In the genomic region with DNA sequence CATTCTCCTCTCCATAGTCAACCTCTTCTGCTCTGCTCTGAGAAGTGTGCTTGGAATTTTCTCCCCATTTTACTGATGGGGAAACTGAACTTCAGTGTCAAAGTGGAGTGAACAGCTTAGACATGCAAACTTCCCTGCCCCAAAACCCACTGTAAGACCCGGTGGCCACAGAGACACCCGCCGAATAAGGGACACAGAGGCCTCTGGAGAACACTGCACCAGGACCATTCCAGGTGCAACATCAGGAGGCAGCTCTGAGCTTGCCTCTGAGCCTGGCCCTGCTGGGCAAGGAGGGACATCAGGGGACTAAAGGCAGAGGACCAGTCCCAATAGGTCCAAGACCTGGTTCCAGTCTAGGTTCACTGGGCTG, we compare ENCODE assay signal across 8 cellular contexts. TPM values are rescaled to one million over a fixed set of nuclear protein-coding genes. Genes with fewer than 3 reads are reported as not detected.
DNase-seq lines count a peak whose midpoint lies in the region; ATAC-seq and TF ChIP-seq lines count a peak whose summit lies in the region.

No MANE protein-coding gene starts in this region.

- H3K9ac ChIP-seq in mucosa of rectum (ENCODE audit: low read depth in 1 of 2, low read length in 2 of 2): peak overlapping the region; percentile 71 to 75

- H3K36me3 ChIP-seq in mucosa of rectum (ENCODE audit: control insufficient read depth in 2 of 2, insufficient read depth in 2 of 2, low read length in 2 of 2) (no peaks in the 10 kb centered on the region), uterus (no peaks in the 10 kb centered on the region)

- no peak for DNase-seq in activated naive CD4-positive, alpha-beta T cell treated with anti-CD3 and anti-CD28 coated beads, Interleukin-2, amount 10 ng/mL, durations not matched to agents 7 days and 5 days
- DNase-seq in activated naive CD4-positive, alpha-beta T cell treated with Interleukin-2 at 50 U/mL for 16 hours: no peak
- DNase-seq in central memory CD8-positive, alpha-beta T cell (ENCODE audit: low spot score in 2 of 2): no peak
- DNase-seq in uterus (no peak), A172 (ENCODE audit: low spot score) (no peak), NCI-H69 (lab: John Stamatoyannopoulos, UW) (no peak), NCI-H526 (lab: John Stamatoyannopoulos, UW) (no peak)

- no peak for TF ChIP-seq POLR2A in uterus (IDR thresholded peaks at IDR 0.05)

- peaks cover 54% of the 10 kb centered on the region for H3K36me3 Mint-ChIP-seq in activated naive CD4-positive, alpha-beta T cell treated with anti-CD3 and anti-CD28 coated beads, Interleukin-2, amount 10 ng/mL, durations not matched to agents 7 days and 5 days
- H3K36me3 Mint-ChIP-seq in central memory CD8-positive, alpha-beta T cell (ENCODE audit: insufficient read depth): peaks cover 12% of the 10 kb centered on the region

- intact Hi-C loops in uterus (cut with DNase I; ENCODE audit: low total_unique reads): no loop called here

- H3K4me3 ChIP-seq in mucosa of rectum (ENCODE audit: low read length in 2 of 2): peak overlapping the region; percentile 64 to 74
- H3K4me3 ChIP-seq in uterus: peak overlapping the region; percentile 79 to 84

- peak overlapping the region; percentile 86 to 98 for H3K27ac ChIP-seq in mucosa of rectum (ENCODE audit: low read depth in 2 of 2, low read length in 2 of 2)
- peak overlapping the region; percentile 98 to 99 for H3K27ac ChIP-seq in uterus

- TF ChIP-seq CTCF in uterus (IDR thresholded peaks at IDR 0.05): no peak

- no peaks in the 10 kb centered on the region for H3K27me3 Mint-ChIP-seq in activated naive CD4-positive, alpha-beta T cell treated with anti-CD3 and anti-CD28 coated beads, Interleukin-2, amount 10 ng/mL, durations not matched to agents 7 days and 5 days
- no peaks in the 10 kb centered on the region for H3K27me3 Mint-ChIP-seq in central memory CD8-positive, alpha-beta T cell

- H3K9me3 ChIP-seq in mucosa of rectum (ENCODE audit: control insufficient read depth in 2 of 2, low read length in 2 of 2) (no peaks in the 10 kb centered on the region), uterus (no peaks in the 10 kb centered on the region)

- no peaks in the 10 kb centered on the region for H3K9me3 Mint-ChIP-seq in activated naive CD4-positive, alpha-beta T cell treated with anti-CD3 and anti-CD28 coated beads, Interleukin-2, amount 10 ng/mL, durations not matched to agents 7 days and 5 days
- no peaks in the 10 kb centered on the region for H3K9me3 Mint-ChIP-seq in central memory CD8-positive, alpha-beta T cell

- H3K4me1 ChIP-seq in mucosa of rectum (ENCODE audit: control insufficient read depth in 2 of 2, insufficient read depth in 2 of 2, low read length in 2 of 2) (peaks cover 46 to 59% of the 10 kb centered on the region in 2 donors), uterus (peaks cover 19 to 41% of the 10 kb centered on the region in 2 donors)

- H3K27me3 ChIP-seq in mucosa of rectum (ENCODE audit: control insufficient read depth in 2 of 2, insufficient read depth in 2 of 2, low read length in 2 of 2) (no peaks in the 10 kb centered on the region), uterus (no peaks in the 10 kb centered on the region)

- peak overlapping the region; percentile 94 for H3K4me3 Mint-ChIP-seq in activated naive CD4-positive, alpha-beta T cell treated with anti-CD3 and anti-CD28 coated beads, Interleukin-2, amount 10 ng/mL, durations not matched to agents 7 days and 5 days
- peak overlapping the region; percentile 97 for H3K4me3 Mint-ChIP-seq in central memory CD8-positive, alpha-beta T cell

- no peak for ATAC-seq in central memory CD8-positive, alpha-beta T cell (replicated peaks; ENCODE audit: extremely low read depth, poor library complexity, severe bottlenecking)

- H3K4me1 Mint-ChIP-seq in activated naive CD4-positive, alpha-beta T cell treated with anti-CD3 and anti-CD28 coated beads, Interleukin-2, amount 10 ng/mL, durations not matched to agents 7 days and 5 days: peaks cover 72% of the 10 kb centered on the region
- H3K4me1 Mint-ChIP-seq in central memory CD8-positive, alpha-beta T cell: peaks cover 84% of the 10 kb centered on the region

- peak overlapping the region; percentile 90 for H3K27ac Mint-ChIP-seq in activated naive CD4-positive, alpha-beta T cell treated with anti-CD3 and anti-CD28 coated beads, Interleukin-2, amount 10 ng/mL, durations not matched to agents 7 days and 5 days
- H3K27ac Mint-ChIP-seq in central memory CD8-positive, alpha-beta T cell (ENCODE audit: low read depth): peak overlapping the region; percentile 89

- CTCF ChIA-PET in activated naive CD4-positive, alpha-beta T cell treated with anti-CD3 and anti-CD28 coated beads, Interleukin-2, amount 10 ng/mL, durations not matched to agents 7 days and 5 days (lab: Charles Lee): interaction anchor here (1.0 to 29.3 kb wide), 10 partner anchors 10 to 132 kb away, joined by 3 to 716 read pairs (median 11); no protein-coding TSS in a partner anchor

RNA-seq across cellular contexts. Expression of gene HDAC7, which starts 1.7 kb away (rescaled TPM):
- 100 to 1,000 TPM in 1 of 4 donors, 10 to 100 TPM in 3; 33.0 to 191 (median 42.5) TPM for total RNA-seq in uterus
- 24.4 and 29.4 TPM in 2 replicates for total RNA-seq in A172 (2014; rRNA removed; shearing (Covaris generic))

RNA-seq across cellular contexts. Expression of gene SLC48A1, which starts 45.0 kb away (rescaled TPM):
- total RNA-seq in uterus: 10 to 100 TPM in 3 of 4 donors, 1 to 10 TPM in 1; 1.3 to 50.5 (median 15.4) TPM
- 4.3 and 10.0 TPM in 2 replicates for total RNA-seq in A172 (2014; rRNA removed; shearing (Covaris generic))

RNA-seq across cellular contexts. Expression of gene RAPGEF3, which starts 59.3 kb away (rescaled TPM):
- total RNA-seq in uterus: 100 to 1,000 TPM in 1 of 4 donors, 10 to 100 TPM in 3; 13.5 to 105 (median 48.7) TPM
- 1.3 and 1.4 TPM in 2 replicates for total RNA-seq in A172 (2014; rRNA removed; shearing (Covaris generic))
